ENCODE assay signal across 24 cellular contexts in genomic region chr15:92118936-92119325, GRCh38.
"Had no signal": no experiment of that assay in that cellular context is flagged by ENCODE, and none has a peak within 500 bp of the region (broad histone marks: within the 10 kb centered on the region; RNA-seq: fewer than 3 reads in every experiment).

No MANE protein-coding gene starts in this region.

- H3K27ac Mint-ChIP-seq: activated B cell treated with CpG ODN at 0.5 μM for 24 hours; activated CD8-positive, alpha-beta memory T cell treated with anti-CD3 and anti-CD28 coated beads, Interleukin-2, amount 10 ng/mL, durations not matched to agents 7 days and 5 days; activated CD8-positive, alpha-beta T cell treated with anti-CD3 and anti-CD28 coated beads for 36 hours; activated naive CD4-positive, alpha-beta T cell treated with anti-CD3 and anti-CD28 coated beads, Interleukin-2, amount 50 U/mL, for 72 hours; dendritic cell treated with granulocyte-macrophage colony-stimulating factor and Interleukin-4, amounts not matched to agents 40 ng/mL and 50 ng/mL, for 4 days; immature natural killer cell had no signal

- ATAC-seq: activated CD8-positive, alpha-beta memory T cell treated with anti-CD3 and anti-CD28 coated beads, Interleukin-2, amount 10 ng/mL, durations not matched to agents 7 days and 5 days; activated CD8-positive, alpha-beta T cell treated with anti-CD3 and anti-CD28 coated beads for 36 hours; activated naive CD4-positive, alpha-beta T cell treated with anti-CD3 and anti-CD28 coated beads, Interleukin-2, amount 50 U/mL, for 72 hours; lower lobe of right lung; naive thymus-derived CD8-positive, alpha-beta T cell; T-helper 17 cell had no signal

- H3K9me3 ChIP-seq: breast epithelium, lower lobe of right lung, tibial nerve had no signal

- H3K4me1 Mint-ChIP-seq: activated B cell treated with CpG ODN at 0.5 μM for 24 hours had no signal

- H3K27ac ChIP-seq: breast epithelium, esophagus muscularis mucosa, foreskin keratinocyte, lower lobe of right lung, tibial nerve had no signal

- H3K27me3 Mint-ChIP-seq: activated CD8-positive, alpha-beta memory T cell treated with anti-CD3 and anti-CD28 coated beads, Interleukin-2, amount 10 ng/mL, durations not matched to agents 7 days and 5 days; activated CD8-positive, alpha-beta T cell treated with anti-CD3 and anti-CD28 coated beads for 36 hours; central memory CD8-positive, alpha-beta T cell; dendritic cell treated with granulocyte-macrophage colony-stimulating factor and Interleukin-4, amounts not matched to agents 40 ng/mL and 50 ng/mL, for 4 days; naive thymus-derived CD8-positive, alpha-beta T cell; T-helper 17 cell had no signal

- DNase-seq: activated B cell treated with CpG ODN at 0.5 μM for 24 hours; activated CD4-positive, alpha-beta T cell treated with anti-CD3 and anti-CD28 coated beads, Interleukin-2, amount 50 U/mL, for 1 hour; activated CD8-positive, alpha-beta memory T cell treated with anti-CD3 and anti-CD28 coated beads, Interleukin-2, amount 10 ng/mL, durations not matched to agents 7 days and 5 days; activated CD8-positive, alpha-beta T cell treated with anti-CD3 and anti-CD28 coated beads for 36 hours; activated naive CD4-positive, alpha-beta T cell; activated T-cell treated with anti-CD3 and anti-CD28 coated beads, Interleukin-2, amount 50 U/mL, for 48 hours; immature natural killer cell; kidney; lower lobe of right lung; mesenchymal stem cell; naive thymus-derived CD8-positive, alpha-beta T cell; right cardiac atrium; stimulated activated CD4-positive, alpha-beta T cell treated with anti-CD3 and anti-CD28 coated beads, Interleukin-15, amount 100 ng/mL, for 24 hours; stimulated activated CD4-positive, alpha-beta T cell treated with anti-CD3 and anti-CD28 coated beads, Interleukin-2, amount 100 ng/mL, for 24 hours; stimulated activated naive CD4-positive, alpha-beta T cell; T-helper 17 cell; T1000 had no signal

- H3K4me3 ChIP-seq: breast epithelium, esophagus muscularis mucosa, lower lobe of right lung, tibial nerve had no signal

- H3K9me3 Mint-ChIP-seq: dendritic cell treated with granulocyte-macrophage colony-stimulating factor and Interleukin-4, amounts not matched to agents 40 ng/mL and 50 ng/mL, for 4 days had no signal

- H3K4me1 ChIP-seq: foreskin keratinocyte had no signal

- H3K27me3 ChIP-seq: breast epithelium, esophagus muscularis mucosa, foreskin keratinocyte, tibial nerve had no signal

- H3K36me3 ChIP-seq: breast epithelium had no signal

- H3K4me3 Mint-ChIP-seq: activated B cell treated with CpG ODN at 0.5 μM for 24 hours; activated CD8-positive, alpha-beta memory T cell treated with anti-CD3 and anti-CD28 coated beads, Interleukin-2, amount 10 ng/mL, durations not matched to agents 7 days and 5 days; activated CD8-positive, alpha-beta T cell treated with anti-CD3 and anti-CD28 coated beads for 36 hours; central memory CD8-positive, alpha-beta T cell; dendritic cell treated with granulocyte-macrophage colony-stimulating factor and Interleukin-4, amounts not matched to agents 40 ng/mL and 50 ng/mL, for 4 days; immature natural killer cell; naive thymus-derived CD8-positive, alpha-beta T cell; T-helper 17 cell had no signal
